In genomic region chr4:100184787-100185186, GRCh38 we compare ENCODE assay signal across 7 cellular contexts. TPM values are rescaled to one million over a fixed set of nuclear protein-coding genes. Genes with fewer than 3 reads are reported as not detected.
"Had no signal": no experiment of that assay in that cellular context is flagged by ENCODE, and none has a peak within 500 bp of the region (broad histone marks: within the 10 kb centered on the region; RNA-seq: fewer than 3 reads in every experiment).

No MANE protein-coding gene starts in this region.

- ATAC-seq: GM23338, K562 had no signal

- DNase-seq: H9, HCEC 1CT, IMR-90, KG1 had no signal

- H3K4me3 ChIP-seq: GM23338, K562 had no signal

RNA-seq across cellular contexts. Expression of gene DDIT4L, which starts 5.5 kb away (rescaled TPM):
- total RNA-seq: HT-29, K562 had no signal
- polyA plus RNA-seq: K562 had no signal
